In genomic region chr1:63653971-63654370, GRCh38 we compare ENCODE assay signal across 24 cellular contexts.
"Had no signal": no experiment of that assay in that cellular context is flagged by ENCODE, and none has a peak within 500 bp of the region (broad histone marks: within the 10 kb centered on the region; RNA-seq: fewer than 3 reads in every experiment).

No MANE protein-coding gene starts in this region.

- H3K27ac ChIP-seq: ascending aorta, cardiac muscle cell, colonic mucosa, ovary, right lobe of liver, tibial nerve, WERI-Rb-1 had no signal

- H3K36me3 ChIP-seq: ovary, WERI-Rb-1 had no signal

- DNase-seq: activated CD4-positive, alpha-beta memory T cell treated with anti-CD3 and anti-CD28 coated beads for 36 hours; activated CD4-positive, alpha-beta T cell treated with anti-CD3 and anti-CD28 coated beads, Interleukin-2, amount 10 ng/mL, durations not matched to agents 24 days and 14 days; activated CD4-positive, CD25-positive, alpha-beta regulatory T cell treated with anti-CD3 and anti-CD28 coated beads, Interleukin-2, amount 50 U/mL, for 72 hours; activated effector memory CD4-positive, alpha-beta T cell treated with Interleukin-2 at 50 U/mL for 16 hours; activated naive CD4-positive, alpha-beta T cell treated with Interleukin-2 at 50 U/mL for 16 hours; activated naive CD8-positive, alpha-beta T cell treated with anti-CD3 and anti-CD28 coated beads, Interleukin-2, amount 10 ng/mL, durations not matched to agents 7 days and 5 days; activated T-cell treated with anti-CD3 and anti-CD28 coated beads, Interleukin-2, amount 50 U/mL, for 48 hours; cerebellar nuclear complex; colonic mucosa; effector CD8-positive, alpha-beta T cell; left ventricle myocardium superior; mucosa of descending colon; nephron progenitor cell; ovary; right lobe of liver; stimulated activated CD4-positive, alpha-beta T cell treated with anti-CD3 and anti-CD28 coated beads, Interleukin-2, amount 100 ng/mL, for 48 hours; stimulated activated naive CD4-positive, alpha-beta T cell treated with Interleukin-2 at 50 U/mL for 16 hours; T-helper 9 cell; WERI-Rb-1 had no signal

- ATAC-seq: left ventricle myocardium superior, mucosa of descending colon, right lobe of liver had no signal

- H3K9me3 ChIP-seq: ascending aorta, colonic mucosa, mucosa of descending colon, ovary, right lobe of liver, tibial nerve had no signal

- H3K27me3 ChIP-seq: ascending aorta, cardiac muscle cell, colonic mucosa, ovary, right lobe of liver, tibial nerve had no signal

- H3K4me1 ChIP-seq: ascending aorta, colonic mucosa, right lobe of liver, tibial nerve had no signal

- H3K4me1 Mint-ChIP-seq: brain had no signal

- H3K4me3 ChIP-seq: ascending aorta, cardiac muscle cell, colonic mucosa, mucosa of descending colon, ovary, right lobe of liver, tibial nerve had no signal

- H3K27ac Mint-ChIP-seq: activated CD4-positive, alpha-beta memory T cell treated with anti-CD3 and anti-CD28 coated beads for 36 hours; activated CD4-positive, alpha-beta T cell treated with anti-CD3 and anti-CD28 coated beads, Interleukin-2, amount 10 ng/mL, durations not matched to agents 24 days and 14 days; activated naive CD8-positive, alpha-beta T cell treated with anti-CD3 and anti-CD28 coated beads, Interleukin-2, amount 10 ng/mL, durations not matched to agents 7 days and 5 days; brain; nephron progenitor cell; progenitor cell of endocrine pancreas had no signal

- H3K27me3 Mint-ChIP-seq: activated CD4-positive, alpha-beta memory T cell treated with anti-CD3 and anti-CD28 coated beads for 36 hours; activated CD4-positive, alpha-beta T cell treated with anti-CD3 and anti-CD28 coated beads, Interleukin-2, amount 10 ng/mL, durations not matched to agents 24 days and 14 days; activated naive CD8-positive, alpha-beta T cell treated with anti-CD3 and anti-CD28 coated beads, Interleukin-2, amount 10 ng/mL, durations not matched to agents 7 days and 5 days; progenitor cell of endocrine pancreas had no signal

- H3K4me3 Mint-ChIP-seq: activated CD4-positive, alpha-beta memory T cell treated with anti-CD3 and anti-CD28 coated beads for 36 hours; activated CD4-positive, alpha-beta T cell treated with anti-CD3 and anti-CD28 coated beads, Interleukin-2, amount 10 ng/mL, durations not matched to agents 24 days and 14 days; activated naive CD8-positive, alpha-beta T cell treated with anti-CD3 and anti-CD28 coated beads, Interleukin-2, amount 10 ng/mL, durations not matched to agents 7 days and 5 days; brain; nephron progenitor cell had no signal

- H3K9me3 Mint-ChIP-seq: activated CD4-positive, alpha-beta memory T cell treated with anti-CD3 and anti-CD28 coated beads for 36 hours; brain; nephron progenitor cell had no signal
